20 cellular contexts compared by ENCODE assay signal in the genomic region with DNA sequence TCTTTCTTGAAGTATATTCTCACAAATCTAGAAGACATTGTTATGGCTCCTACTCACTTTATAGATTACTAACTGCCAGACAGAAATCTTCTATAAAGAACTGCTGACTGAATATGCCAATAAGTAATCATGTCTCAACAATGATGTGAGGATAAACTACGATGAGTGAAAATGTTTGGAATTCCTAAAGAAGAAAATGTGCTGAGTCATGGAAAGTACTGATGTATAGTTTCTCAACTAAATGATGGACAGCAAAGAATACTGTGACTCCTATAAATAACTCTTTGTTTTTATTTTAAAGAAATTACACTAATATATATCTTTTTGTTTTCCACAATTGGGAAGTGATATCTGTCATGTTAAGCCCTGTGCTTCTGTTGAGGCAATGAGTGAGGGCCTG.
DNase-seq lines count a peak whose midpoint lies in the region; ATAC-seq and TF ChIP-seq lines count a peak whose summit lies in the region.
"Had no signal": no experiment of that assay in that cellular context is flagged by ENCODE, and none has a peak within 500 bp of the region (broad histone marks: within the 10 kb centered on the region; RNA-seq: fewer than 3 reads in every experiment).

No MANE protein-coding gene starts in this region.

- DNase-seq in Caco-2 = no peak
- peak; percentile 18 for DNase-seq in GM23338 (ENCODE audit: low spot score)
- peak; percentile 6 for DNase-seq in RWPE1 (ENCODE audit: low spot score)
- DNase-seq in fibroblast of the aortic adventitia (ENCODE audit: low read depth) = peak; percentile 6
- DNase-seq in DMS153 (lab: John Stamatoyannopoulos, UW) = no peak
- no peak for DNase-seq in cardiac septum (ENCODE audit: low spot score)
- no peak for DNase-seq in NCI-H1417 treated with DMSO at 0.1 percent for 48 hours (lab: John Stamatoyannopoulos, UW)
- no peak for DNase-seq in NCI-H2029 (lab: John Stamatoyannopoulos, UW)
- DNase-seq: Calu3; CD4-positive, alpha-beta memory T cell; NCI-H1436; NCI-H2029 treated with DMSO at 0.1 percent for 48 hours; NCI-H2171 treated with DMSO at 0.1 percent for 48 hours; NCI-H446; Peyer's patch; SHP77; T-helper 1 cell had no signal

- BruUV-seq in Caco-2 (replicated peaks; lab: Mats Ljungman, UMichigan) = no TSS peak

- H3K36me3 Mint-ChIP-seq in Caco-2 (ENCODE audit: insufficient read depth, unreplicated experiment) = no peaks in the 10 kb centered on the region
- H3K36me3 Mint-ChIP-seq in GM23338 (ENCODE audit: low read depth) = no peaks in the 10 kb centered on the region
- H3K36me3 Mint-ChIP-seq: CD4-positive, alpha-beta memory T cell had no signal

- H3F3A ChIP-seq in GM23338 (replicated peaks; ENCODE audit: low read depth) = no peaks in the 10 kb centered on the region

- intact Hi-C loops in Caco-2 (cut with micrococcal nuclease; ENCODE audit: unreplicated experiment) (no loop called here), cardiac septum (cut with DNase I) (no loop called here)

- H2AFZ ChIP-seq in GM23338 = no peak overlapping the region

- TF ChIP-seq CTCF in Caco-2 (IDR thresholded peaks at IDR 0.05; ENCODE audit: insufficient read depth in 1 of 2, low read depth in 1 of 2, low read length in 1 of 2, severe bottlenecking in 1 of 2, unreplicated experiment in 1 of 2) (no peak), GM23338 (conservative IDR thresholded peaks at IDR 0.05; ENCODE audit: low read depth in 2 of 2) (no peak), RWPE1 (conservative IDR thresholded peaks at IDR 0.05; ENCODE audit: low read depth) (no peak), fibroblast of the aortic adventitia (IDR thresholded peaks at IDR 0.05; ENCODE audit: insufficient read depth, low read length) (no peak)

- H3K27me3 Mint-ChIP-seq in Caco-2 (ENCODE audit: insufficient read depth, unreplicated experiment) (no peaks in the 10 kb centered on the region), GM23338 (ENCODE audit: insufficient read depth, low read depth, poor library complexity) (peaks cover 3% of the 10 kb centered on the region)

- H3K9me3 Mint-ChIP-seq in Caco-2 (ENCODE audit: unreplicated experiment) = no peaks in the 10 kb centered on the region
- peaks cover 3% of the 10 kb centered on the region; the same call in 2 of the 3 replicates for H3K9me3 Mint-ChIP-seq in GM23338

- H3K4me3 Mint-ChIP-seq in Caco-2 (ENCODE audit: unreplicated experiment) = no peak overlapping the region
- no peak overlapping the region for H3K4me3 Mint-ChIP-seq in GM23338
- H3K4me3 Mint-ChIP-seq: CD4-positive, alpha-beta memory T cell had no signal

- no peaks in the 10 kb centered on the region for H4K20me1 ChIP-seq in GM23338 (replicated peaks; ENCODE audit: insufficient read depth)
- H4K20me1 ChIP-seq: BLaER1 had no signal

- H3K9me3 ChIP-seq in Caco-2 = 0 out of 2 replicates have a peak, but pooled peaks cover 6% of the 10 kb centered on the region
- H3K9me3 ChIP-seq: BLaER1, Peyer's patch had no signal

- POLR2A ChIA-PET in Caco-2 (lab: Charles Lee) = no interaction called here
- POLR2A ChIA-PET in RWPE1 (lab: Yijun Ruan, JAX; ENCODE audit: low non-redundant PET) = no interaction called here

- no peak overlapping the region for H3K4me3 ChIP-seq in Caco-2 (ENCODE audit: low read depth, low read length)
- no peak overlapping the region for H3K4me3 ChIP-seq in GM23338
- no peak overlapping the region for H3K4me3 ChIP-seq in fibroblast of the aortic adventitia (ENCODE audit: low read depth, low read length)
- H3K4me3 ChIP-seq: BLaER1, Peyer's patch, SK-N-MC had no signal

- H3K9me2 ChIP-seq in GM23338 (ENCODE audit: insufficient read depth) = no peaks in the 10 kb centered on the region

- H3K4me2 ChIP-seq in GM23338 = no peak overlapping the region
- H3K4me2 ChIP-seq: BLaER1, KMS-11 had no signal

- H3K4me1 Mint-ChIP-seq in Caco-2 (ENCODE audit: low read depth, unreplicated experiment) (peaks cover 10% of the 10 kb centered on the region), GM23338 (peaks cover 5% of the 10 kb centered on the region; the same call in 1 of the 3 replicates)
- H3K4me1 Mint-ChIP-seq: CD4-positive, alpha-beta memory T cell had no signal

- no peak for ATAC-seq in GM23338

- H3K27me3 ChIP-seq in Caco-2 (replicated peaks; ENCODE audit: control insufficient read depth, insufficient read depth, low read length) = no peaks in the 10 kb centered on the region
- H3K27me3 ChIP-seq in GM23338 (ENCODE audit: insufficient read depth) = no peaks in the 10 kb centered on the region
- H3K27me3 ChIP-seq: BLaER1, Peyer's patch had no signal

- peak overlapping the region; percentile 42 for H3K27ac Mint-ChIP-seq in Caco-2 (ENCODE audit: unreplicated experiment)
- H3K27ac Mint-ChIP-seq in GM23338 = 0 out of 2 replicates have a peak overlapping the region, but pooled peaks have one; percentile 2
- H3K27ac Mint-ChIP-seq: CD4-positive, alpha-beta memory T cell had no signal

- H3K4me1 ChIP-seq in Caco-2 (peaks cover 7% of the 10 kb centered on the region; the same call in 1 of the 2 replicates), GM23338 (ENCODE audit: insufficient read depth) (no peaks in the 10 kb centered on the region)
- H3K4me1 ChIP-seq: BLaER1, Peyer's patch had no signal

- H3K79me2 ChIP-seq in GM23338 (replicated peaks; ENCODE audit: insufficient read depth) = no peaks in the 10 kb centered on the region

- H3K27ac ChIP-seq in GM23338 (ENCODE audit: low read depth) = no peak overlapping the region
- no peak overlapping the region for H3K27ac ChIP-seq in RWPE1
- H3K27ac ChIP-seq: BLaER1, KMS-11, Peyer's patch, SK-N-MC had no signal

- CTCF ChIA-PET in Caco-2 (lab: Charles Lee) (no interaction called here), RWPE1 (lab: Yijun Ruan, JAX) (interaction anchor here (0.6 kb wide), 1 partner anchor 729 kb away, joined by 3 read pairs; no protein-coding TSS in a partner anchor)

- no peaks in the 10 kb centered on the region for H3K36me3 ChIP-seq in Caco-2 (ENCODE audit: control insufficient read depth, insufficient read depth, low read length)
- no peaks in the 10 kb centered on the region for H3K36me3 ChIP-seq in GM23338 (ENCODE audit: insufficient read depth)
- H3K36me3 ChIP-seq: BLaER1, Peyer's patch had no signal

TF ChIP-seq in GM23338, 12 proteins besides CTCF, POLR2A, EP300 and RAD21 (continues in another document):
- TF ChIP-seq, protein P1, sequence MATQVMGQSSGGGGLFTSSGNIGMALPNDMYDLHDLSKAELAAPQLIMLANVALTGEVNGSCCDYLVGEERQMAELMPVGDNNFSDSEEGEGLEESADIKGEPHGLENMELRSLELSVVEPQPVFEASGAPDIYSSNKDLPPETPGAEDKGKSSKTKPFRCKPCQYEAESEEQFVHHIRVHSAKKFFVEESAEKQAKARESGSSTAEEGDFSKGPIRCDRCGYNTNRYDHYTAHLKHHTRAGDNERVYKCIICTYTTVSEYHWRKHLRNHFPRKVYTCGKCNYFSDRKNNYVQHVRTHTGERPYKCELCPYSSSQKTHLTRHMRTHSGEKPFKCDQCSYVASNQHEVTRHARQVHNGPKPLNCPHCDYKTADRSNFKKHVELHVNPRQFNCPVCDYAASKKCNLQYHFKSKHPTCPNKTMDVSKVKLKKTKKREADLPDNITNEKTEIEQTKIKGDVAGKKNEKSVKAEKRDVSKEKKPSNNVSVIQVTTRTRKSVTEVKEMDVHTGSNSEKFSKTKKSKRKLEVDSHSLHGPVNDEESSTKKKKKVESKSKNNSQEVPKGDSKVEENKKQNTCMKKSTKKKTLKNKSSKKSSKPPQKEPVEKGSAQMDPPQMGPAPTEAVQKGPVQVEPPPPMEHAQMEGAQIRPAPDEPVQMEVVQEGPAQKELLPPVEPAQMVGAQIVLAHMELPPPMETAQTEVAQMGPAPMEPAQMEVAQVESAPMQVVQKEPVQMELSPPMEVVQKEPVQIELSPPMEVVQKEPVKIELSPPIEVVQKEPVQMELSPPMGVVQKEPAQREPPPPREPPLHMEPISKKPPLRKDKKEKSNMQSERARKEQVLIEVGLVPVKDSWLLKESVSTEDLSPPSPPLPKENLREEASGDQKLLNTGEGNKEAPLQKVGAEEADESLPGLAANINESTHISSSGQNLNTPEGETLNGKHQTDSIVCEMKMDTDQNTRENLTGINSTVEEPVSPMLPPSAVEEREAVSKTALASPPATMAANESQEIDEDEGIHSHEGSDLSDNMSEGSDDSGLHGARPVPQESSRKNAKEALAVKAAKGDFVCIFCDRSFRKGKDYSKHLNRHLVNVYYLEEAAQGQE (IDR thresholded peaks at IDR 0.05; ENCODE audit: unreplicated experiment) = no peak
- TF ChIP-seq ZNF331 (CRISPR knock-in tag; IDR thresholded peaks at IDR 0.05; ENCODE audit: low read depth) (no peak), CREB1 (CRISPR knock-in tag; IDR thresholded peaks at IDR 0.05; ENCODE audit: low read depth) (no peak), JUNB (IDR thresholded peaks at IDR 0.05; ENCODE audit: unreplicated experiment) (no peak), EZH2 (IDR thresholded peaks at IDR 0.05; ENCODE audit: low read depth, unreplicated experiment) (no peak)

Comparison
In these comparisons a context has a peak if more than half of its experiments do, and no peak if none do; other contexts are left out.
1. DNase-seq: peak in GM23338 (single experiment), RWPE1 (single experiment) and fibroblast of the aortic adventitia (single experiment); none in Caco-2 (0 of 2), DMS153 (single experiment), cardiac septum (single experiment), NCI-H1417 treated with DMSO at 0.1 percent for 48 hours (single experiment) and NCI-H2029 (single experiment).